12 cellular contexts compared by ENCODE assay signal in the genomic region with DNA sequence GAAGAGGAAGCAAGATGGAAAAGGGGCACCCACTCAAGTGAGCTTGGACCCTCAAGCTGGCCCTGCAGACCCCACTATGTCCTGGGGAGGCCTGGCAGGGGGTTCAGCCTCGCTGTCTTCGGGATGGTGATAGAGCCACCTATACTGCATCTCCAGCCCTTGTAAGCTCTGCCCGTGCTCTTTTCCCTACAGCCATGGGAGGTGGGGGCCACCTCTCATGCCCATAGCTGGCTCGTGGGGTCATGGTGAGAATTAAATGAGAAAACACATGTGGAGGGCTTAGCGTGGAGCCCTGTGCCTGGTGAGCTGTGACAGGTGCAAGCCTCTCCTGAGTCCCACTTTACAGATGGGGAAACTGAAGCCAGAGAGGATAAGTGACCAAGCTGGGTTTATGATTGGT. TPM values are rescaled to one million over a fixed set of nuclear protein-coding genes. Genes with fewer than 3 reads are reported as not detected.
"Had no signal": no experiment of that assay in that cellular context is flagged by ENCODE, and none has a peak within 500 bp of the region (broad histone marks: within the 10 kb centered on the region; RNA-seq: fewer than 3 reads in every experiment).

No MANE protein-coding gene starts in this region.

- H3K36me3 ChIP-seq: HAP-1 had no signal

- H2AFZ ChIP-seq: GM23248 had no signal

- H3K4me3 ChIP-seq: GM23248, HAP-1, K562 had no signal

- H3K9me3 ChIP-seq: HAP-1 had no signal

- ATAC-seq: HCT116 had no signal

- DNase-seq: GM23248, GOT3, H7, HFFc6, IMR-90, KG1 had no signal

- H3K9ac ChIP-seq: GM23248 had no signal

- H3K27ac ChIP-seq: GM23248, HL-60 had no signal

- H3K4me1 ChIP-seq: HAP-1 had no signal

RNA-seq across cellular contexts. Expression of a gene that starts 27.7 kb away (rescaled TPM):
- total RNA-seq: GM23248, H7, HFFc6, HT1080, IMR-90 had no signal
- polyA plus RNA-seq: GM23248, IMR-90 had no signal

RNA-seq across cellular contexts. Expression of a gene that starts 31.6 kb away (rescaled TPM):
- total RNA-seq: GM23248, H4, H7, HFFc6, HT1080, IMR-90, K562 had no signal
- polyA plus RNA-seq: GM23248, IMR-90, K562 had no signal
